Comparison of ENCODE assay signal across 8 cellular contexts in genomic region chr2:230602562-230603230, GRCh38.
DNase-seq lines count a peak whose midpoint lies in the region.

No MANE protein-coding gene starts in this region.

- DNase-seq in SKM-1 treated with dmso at 0.1 percent for 144 hours (lab: John Stamatoyannopoulos, UW; ENCODE audit: unreplicated experiment) (peak; percentile 5), SKM-1 (lab: John Stamatoyannopoulos, UW; ENCODE audit: unreplicated experiment) (no peak), NCI-H128 (lab: John Stamatoyannopoulos, UW; ENCODE audit: unreplicated experiment) (no peak), hippocampal formation (lab: John Stamatoyannopoulos, UW) (no peak), cardiac septum (ENCODE audit: low spot score) (no peak)
- peak; percentile 38 for DNase-seq in activated gamma-delta T cell treated with anti-CD3 and anti-CD28 coated beads, Interleukin-2, amount 50 U/mL, for 16 hours (ENCODE audit: low read depth)
- peak; percentile 46 for DNase-seq in stimulated activated CD8-positive, alpha-beta memory T cell treated with anti-CD3 and anti-CD28 coated beads, Interleukin-12 subunit alpha, Interleukin-12 subunit beta, amount 100 ng/mL, for 4 hours (ENCODE audit: low read depth)

- H3K27ac ChIP-seq in KOPT-K1 (ENCODE audit: low read depth, low read length, poor library complexity, severe bottlenecking): peak overlapping the region; percentile 85

- intact Hi-C loops in cardiac septum (cut with DNase I): no loop called here

- no peaks in the 10 kb centered on the region for H3K36me3 ChIP-seq in KOPT-K1 (ENCODE audit: insufficient read depth, low read length)

- H3K9me3 ChIP-seq in KOPT-K1 (ENCODE audit: insufficient read depth, low read length, poor library complexity, severe bottlenecking): peaks cover 27% of the 10 kb centered on the region

Comparison
In these comparisons a context has a peak if more than half of its experiments do, and no peak if none do; other contexts are left out.
1. DNase-seq: peak in SKM-1 treated with dmso at 0.1 percent for 144 hours (single experiment), activated gamma-delta T cell treated with anti-CD3 and anti-CD28 coated beads, Interleukin-2, amount 50 U/mL, for 16 hours (single experiment) and stimulated activated CD8-positive, alpha-beta memory T cell treated with anti-CD3 and anti-CD28 coated beads, Interleukin-12 subunit alpha, Interleukin-12 subunit beta, amount 100 ng/mL, for 4 hours (single experiment); none in SKM-1 (single experiment), NCI-H128 (single experiment), hippocampal formation (0 of 2) and cardiac septum (single experiment).